In the genomic region with DNA sequence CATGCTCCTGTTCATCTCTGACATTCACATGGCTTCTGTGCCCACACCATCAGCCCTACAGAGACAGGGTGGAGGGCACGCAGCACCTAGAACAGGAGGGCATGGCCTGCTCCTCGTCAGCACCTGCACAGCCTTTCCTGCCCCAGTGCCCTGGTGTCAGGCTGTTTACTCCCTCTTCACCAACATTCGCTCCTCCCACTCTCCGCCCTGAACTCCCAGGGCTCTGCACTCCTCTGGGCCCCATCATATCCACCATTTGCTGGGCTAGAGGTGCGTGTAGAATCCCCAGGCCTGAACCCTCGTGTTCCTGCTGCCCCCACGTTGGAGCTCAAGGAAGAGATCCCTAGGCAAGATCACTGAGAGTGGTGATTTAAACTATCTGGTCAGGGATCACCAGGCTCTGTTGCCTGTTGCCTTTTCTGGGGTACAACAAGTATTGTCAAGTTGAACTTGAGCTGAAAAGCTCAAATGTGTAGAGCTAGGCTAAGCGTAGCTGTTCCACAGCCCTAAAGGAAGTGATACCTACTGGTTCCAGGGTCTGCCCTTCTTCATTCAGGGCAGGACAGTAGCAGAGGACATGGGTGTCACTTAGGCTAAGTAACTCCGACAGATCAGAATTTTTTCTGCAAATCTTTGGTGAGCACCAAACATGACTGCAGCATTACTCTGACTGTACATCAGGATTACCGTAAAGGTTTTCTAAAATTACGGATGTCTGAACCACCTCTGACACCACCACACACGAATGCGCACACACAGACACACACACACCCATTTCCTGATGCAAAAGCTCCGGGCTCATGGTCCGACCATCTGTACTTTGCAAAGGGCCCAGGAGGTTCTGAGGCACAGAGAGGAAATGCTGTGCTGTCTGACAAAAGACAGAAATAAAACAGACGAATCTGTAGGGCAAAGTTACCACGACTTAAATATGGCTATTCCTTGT, we compare ENCODE assay signal across 1 cellular context.
TF ChIP-seq lines count a peak whose summit lies in the region.

No MANE protein-coding gene starts in this region.

TF ChIP-seq in HepG2, 621 proteins besides CTCF, POLR2A, EP300 and RAD21 (continued from another document):
- TF ChIP-seq, protein P1, sequence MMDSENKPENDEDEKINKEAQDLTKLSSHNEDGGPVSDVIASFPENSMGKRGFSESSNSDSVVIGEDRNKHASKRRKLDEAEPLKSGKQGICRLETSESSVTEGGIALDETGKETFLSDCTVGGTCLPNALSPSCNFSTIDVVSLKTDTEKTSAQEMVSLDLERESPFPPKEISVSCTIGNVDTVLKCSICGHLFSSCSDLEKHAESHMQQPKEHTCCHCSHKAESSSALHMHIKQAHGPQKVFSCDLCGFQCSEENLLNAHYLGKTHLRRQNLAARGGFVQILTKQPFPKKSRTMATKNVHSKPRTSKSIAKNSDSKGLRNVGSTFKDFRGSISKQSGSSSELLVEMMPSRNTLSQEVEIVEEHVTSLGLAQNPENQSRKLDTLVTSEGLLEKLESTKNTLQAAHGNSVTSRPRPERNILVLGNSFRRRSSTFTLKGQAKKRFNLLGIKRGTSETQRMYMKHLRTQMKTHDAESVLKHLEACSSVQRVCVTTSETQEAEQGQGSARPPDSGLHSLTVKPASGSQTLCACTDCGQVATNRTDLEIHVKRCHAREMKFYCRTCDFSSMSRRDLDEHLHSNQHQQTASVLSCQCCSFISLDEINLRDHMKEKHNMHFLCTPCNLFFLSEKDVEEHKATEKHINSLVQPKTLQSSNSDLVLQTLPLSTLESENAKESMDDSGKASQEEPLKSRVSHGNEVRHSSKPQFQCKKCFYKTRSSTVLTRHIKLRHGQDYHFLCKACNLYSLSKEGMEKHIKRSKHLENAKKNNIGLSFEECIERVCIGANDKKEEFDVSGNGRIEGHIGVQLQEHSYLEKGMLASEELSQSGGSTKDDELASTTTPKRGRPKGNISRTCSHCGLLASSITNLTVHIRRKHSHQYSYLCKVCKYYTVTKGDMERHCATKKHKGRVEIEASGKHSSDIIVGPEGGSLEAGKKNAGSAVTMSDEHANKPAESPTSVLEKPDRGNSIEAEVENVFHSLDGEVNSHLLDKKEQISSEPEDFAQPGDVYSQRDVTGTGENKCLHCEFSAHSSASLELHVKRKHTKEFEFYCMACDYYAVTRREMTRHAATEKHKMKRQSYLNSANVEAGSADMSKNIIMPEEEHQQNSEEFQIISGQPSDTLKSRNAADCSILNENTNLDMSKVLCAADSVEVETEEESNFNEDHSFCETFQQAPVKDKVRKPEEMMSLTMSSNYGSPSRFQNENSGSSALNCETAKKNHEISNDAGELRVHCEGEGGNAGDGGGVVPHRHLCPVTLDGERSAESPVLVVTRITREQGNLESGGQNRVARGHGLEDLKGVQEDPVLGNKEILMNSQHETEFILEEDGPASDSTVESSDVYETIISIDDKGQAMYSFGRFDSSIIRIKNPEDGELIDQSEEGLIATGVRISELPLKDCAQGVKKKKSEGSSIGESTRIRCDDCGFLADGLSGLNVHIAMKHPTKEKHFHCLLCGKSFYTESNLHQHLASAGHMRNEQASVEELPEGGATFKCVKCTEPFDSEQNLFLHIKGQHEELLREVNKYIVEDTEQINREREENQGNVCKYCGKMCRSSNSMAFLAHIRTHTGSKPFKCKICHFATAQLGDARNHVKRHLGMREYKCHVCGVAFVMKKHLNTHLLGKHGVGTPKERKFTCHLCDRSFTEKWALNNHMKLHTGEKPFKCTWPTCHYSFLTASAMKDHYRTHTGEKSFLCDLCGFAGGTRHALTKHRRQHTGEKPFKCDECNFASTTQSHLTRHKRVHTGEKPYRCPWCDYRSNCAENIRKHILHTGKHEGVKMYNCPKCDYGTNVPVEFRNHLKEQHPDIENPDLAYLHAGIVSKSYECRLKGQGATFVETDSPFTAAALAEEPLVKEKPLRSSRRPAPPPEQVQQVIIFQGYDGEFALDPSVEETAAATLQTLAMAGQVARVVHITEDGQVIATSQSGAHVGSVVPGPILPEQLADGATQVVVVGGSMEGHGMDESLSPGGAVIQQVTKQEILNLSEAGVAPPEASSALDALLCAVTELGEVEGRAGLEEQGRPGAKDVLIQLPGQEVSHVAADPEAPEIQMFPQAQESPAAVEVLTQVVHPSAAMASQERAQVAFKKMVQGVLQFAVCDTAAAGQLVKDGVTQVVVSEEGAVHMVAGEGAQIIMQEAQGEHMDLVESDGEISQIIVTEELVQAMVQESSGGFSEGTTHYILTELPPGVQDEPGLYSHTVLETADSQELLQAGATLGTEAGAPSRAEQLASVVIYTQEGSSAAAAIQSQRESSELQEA (CRISPR knock-in tag; IDR thresholded peaks at IDR 0.05; ENCODE audit: not compliant biosample characterization), result no peak
- TF ChIP-seq KAT2B (IDR thresholded peaks at IDR 0.05; ENCODE audit: borderline replicate concordance, low read depth, low read length), result no peak
- TF ChIP-seq, protein P2, sequence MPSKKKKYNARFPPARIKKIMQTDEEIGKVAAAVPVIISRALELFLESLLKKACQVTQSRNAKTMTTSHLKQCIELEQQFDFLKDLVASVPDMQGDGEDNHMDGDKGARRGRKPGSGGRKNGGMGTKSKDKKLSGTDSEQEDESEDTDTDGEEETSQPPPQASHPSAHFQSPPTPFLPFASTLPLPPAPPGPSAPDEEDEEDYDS (CRISPR knock-in tag; IDR thresholded peaks at IDR 0.05), result no peak
- no peak for TF ChIP-seq NCOA1 (CRISPR knock-in tag; IDR thresholded peaks at IDR 0.05)
- TF ChIP-seq, protein P3, sequence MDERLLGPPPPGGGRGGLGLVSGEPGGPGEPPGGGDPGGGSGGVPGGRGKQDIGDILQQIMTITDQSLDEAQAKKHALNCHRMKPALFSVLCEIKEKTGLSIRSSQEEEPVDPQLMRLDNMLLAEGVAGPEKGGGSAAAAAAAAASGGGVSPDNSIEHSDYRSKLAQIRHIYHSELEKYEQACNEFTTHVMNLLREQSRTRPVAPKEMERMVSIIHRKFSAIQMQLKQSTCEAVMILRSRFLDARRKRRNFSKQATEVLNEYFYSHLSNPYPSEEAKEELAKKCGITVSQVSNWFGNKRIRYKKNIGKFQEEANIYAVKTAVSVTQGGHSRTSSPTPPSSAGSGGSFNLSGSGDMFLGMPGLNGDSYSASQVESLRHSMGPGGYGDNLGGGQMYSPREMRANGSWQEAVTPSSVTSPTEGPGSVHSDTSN (CRISPR knock-in tag; IDR thresholded peaks at IDR 0.05), result no peak
- TF ChIP-seq ZMAT3 (CRISPR knock-in tag; conservative IDR thresholded peaks at IDR 0.05), result no peak
- TF ChIP-seq RBM22 (optimal IDR thresholded peaks at IDR 0.05; ENCODE audit: low read length), result peak; percentile 20
